Comparison of ENCODE assay signal across 22 cellular contexts in the genomic region with DNA sequence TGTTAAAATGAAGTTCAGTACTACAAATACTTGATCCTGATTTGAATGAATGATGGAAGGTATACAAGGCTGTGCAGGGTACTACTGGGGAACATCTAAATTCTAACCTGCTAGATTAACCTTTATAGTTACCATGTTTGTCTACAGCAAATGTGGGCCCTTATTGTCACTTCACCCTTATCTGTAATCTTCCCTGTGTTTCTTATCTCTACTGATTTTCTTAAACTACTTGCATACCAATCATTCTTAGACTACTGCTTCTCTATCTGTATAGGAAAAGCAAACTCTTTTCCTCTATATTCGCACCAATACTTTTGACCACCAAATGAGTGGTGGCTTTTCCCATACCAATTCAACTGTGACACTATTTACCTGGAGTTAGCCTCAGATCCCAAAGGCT.
DNase-seq lines count a peak whose midpoint lies in the region; ATAC-seq, FAIRE-seq and TF ChIP-seq lines count a peak whose summit lies in the region.
"Had no signal": no experiment of that assay in that cellular context is flagged by ENCODE, and none has a peak within 500 bp of the region (broad histone marks: within the 10 kb centered on the region; RNA-seq: fewer than 3 reads in every experiment).

No MANE protein-coding gene starts in this region.

- TF ChIP-seq EP300 in K562 (IDR thresholded peaks at IDR 0.05; ENCODE audit: low read length), result no peak

- no peak overlapping the region for H3K9ac ChIP-seq in K562 (ENCODE audit: insufficient read depth in 1 of 2, low read depth in 2 of 2, low read length in 2 of 2)
- H3K9ac ChIP-seq: BLaER1 treated with 17β-estradiol and CSF1 and Interleukin-3, amounts not matched to agents 10 nM and 100 nM had no signal

- intact Hi-C loops in Caco-2 (cut with micrococcal nuclease; ENCODE audit: unreplicated experiment), result loop anchor here (1.0 to 5.0 kb wide), 4 partner anchors 15 to 637 kb away; no protein-coding TSS in a partner anchor
- intact Hi-C loops in K562 (cut with micrococcal nuclease), result no loop called here
- intact Hi-C loops in CD4-positive, alpha-beta T cell (cut with DNase I, micrococcal nuclease), result no loop called here
- intact Hi-C loops in lower leg skin (cut with DNase I; ENCODE audit: low total_unique reads), result no loop called here

- H3K9me1 ChIP-seq in K562 (ENCODE audit: control insufficient read depth, insufficient read depth, low read length), result no peaks in the 10 kb centered on the region

- FAIRE-seq in K562 (lab: Jason Lieb, UNC), result peak; percentile 32
- FAIRE-seq: A549, D721Med, G401.6, GM12891 had no signal

- peaks cover 15% of the 10 kb centered on the region for H3K4me1 Mint-ChIP-seq in Caco-2 (ENCODE audit: low read depth, unreplicated experiment)
- H3K4me1 Mint-ChIP-seq in nephron progenitor cell, result no peaks in the 10 kb centered on the region
- H3K4me1 Mint-ChIP-seq in CD4-positive, alpha-beta T cell (ENCODE audit: low read depth), result no peaks in the 10 kb centered on the region
- H3K4me1 Mint-ChIP-seq: B cell; CD4-positive, alpha-beta memory T cell; CD8-positive, alpha-beta memory T cell had no signal

- peaks cover 2% of the 10 kb centered on the region; the same call in 1 of the 2 replicates for H3K9me3 ChIP-seq in Caco-2
- H3K9me3 ChIP-seq in K562 (replicated peaks; ENCODE audit: control insufficient read depth, insufficient read depth, low read depth, low read length), result no peaks in the 10 kb centered on the region
- no peaks in the 10 kb centered on the region for H3K9me3 ChIP-seq in hepatocyte (ENCODE audit: low read depth)
- no peaks in the 10 kb centered on the region for H3K9me3 ChIP-seq in CD4-positive, alpha-beta T cell (ENCODE audit: control insufficient read depth, low read length)
- H3K9me3 ChIP-seq: A549 had no signal

- H3K4me2 ChIP-seq in K562 (ENCODE audit: insufficient read depth, low read length), result no peak overlapping the region
- peak overlapping the region; percentile 38 for H3K4me2 ChIP-seq in hepatocyte
- H3K4me2 ChIP-seq: A549; BLaER1 treated with 17β-estradiol and CSF1 and Interleukin-3, amounts not matched to agents 10 nM and 100 nM had no signal

- no peaks in the 10 kb centered on the region for H3K79me2 ChIP-seq in K562 (ENCODE audit: control insufficient read depth, insufficient read depth, low read length)
- no peaks in the 10 kb centered on the region for H3K79me2 ChIP-seq in hepatocyte

- 0% methylated on average over 1 of the region's 1 CpG for WGBS in K562 (ENCODE audit: insufficient coverage, low coverage, missing lambda C conversion rate)
- 35% methylated on average over 1 of the region's 1 CpG for WGBS in hepatocyte (ENCODE audit: low lambda C conversion rate, missing lambda C conversion rate)
- WGBS in lower leg skin, 2 donors, result 93 to 97% methylated on average over 1 of the region's 1 CpG

- TF ChIP-seq POLR2A in K562 (conservative IDR thresholded peaks at IDR 0.05), result no peak
- TF ChIP-seq POLR2A in lower leg skin (IDR thresholded peaks at IDR 0.05), result no peak

- peak in 1 of 2 experiments; percentile 21 for DNase-seq in Caco-2
- DNase-seq in K562 (ENCODE audit: extremely low read depth in 1 of 4, low spot score in 3 of 4), result no peak
- no peak for DNase-seq in hepatocyte (ENCODE audit: low spot score)
- DNase-seq in nephron progenitor cell, result no peak
- DNase-seq in CD4-positive, alpha-beta T cell, result no peak
- DNase-seq in GM19238 (ENCODE audit: insufficient read length, low spot score), result no peak
- DNase-seq in lower leg skin (ENCODE audit: low spot score in 2 of 2), result no peak
- DNase-seq: AML-193; Calu3; CD4-positive, alpha-beta memory T cell; CD8-positive, alpha-beta memory T cell; COR-L47; DMS79 treated with DMSO at 0.1 percent for 48 hours; GF-D8 had no signal

- no peak for TF ChIP-seq CTCF in Caco-2 (IDR thresholded peaks at IDR 0.05; ENCODE audit: insufficient read depth in 1 of 2, low read depth in 1 of 2, low read length in 1 of 2, severe bottlenecking in 1 of 2, unreplicated experiment in 1 of 2)
- TF ChIP-seq CTCF in K562 (IDR thresholded peaks at IDR 0.05 in 2 of 3, conservative IDR thresholded peaks at IDR 0.05 in 1 of 3; ENCODE audit: insufficient read depth in 2 of 3, low read depth in 1 of 3, low read length in 3 of 3), result no peak
- TF ChIP-seq CTCF in hepatocyte (IDR thresholded peaks at IDR 0.05; ENCODE audit: poor library complexity), result no peak
- no peak for TF ChIP-seq CTCF in nephron progenitor cell (IDR thresholded peaks at IDR 0.05)
- TF ChIP-seq CTCF in CD4-positive, alpha-beta T cell (IDR thresholded peaks at IDR 0.05), result no peak
- TF ChIP-seq CTCF in lower leg skin (IDR thresholded peaks at IDR 0.05), result no peak

- BruUV-seq in Caco-2 (replicated peaks; lab: Mats Ljungman, UMichigan) (no TSS peak), K562 (replicated peaks; lab: Mats Ljungman, UMichigan) (no TSS peak)

- H3K27me3 ChIP-seq in Caco-2 (replicated peaks; ENCODE audit: control insufficient read depth, insufficient read depth, low read length) (no peaks in the 10 kb centered on the region), K562 (ENCODE audit: control insufficient read depth in 2 of 2, insufficient read depth in 2 of 2, low read length in 2 of 2) (no peaks in the 10 kb centered on the region), hepatocyte (no peaks in the 10 kb centered on the region)
- H3K27me3 ChIP-seq in CD4-positive, alpha-beta T cell (ENCODE audit: control insufficient read depth, insufficient read depth, low read length), result no peaks in the 10 kb centered on the region
- H3K27me3 ChIP-seq: BLaER1 treated with 17β-estradiol and CSF1 and Interleukin-3, amounts not matched to agents 10 nM and 100 nM had no signal

- in situ Hi-C loops in K562 (cut with MboI), result no loop called here

- H2AFZ ChIP-seq in K562 (ENCODE audit: low read depth, low read length) (no peak overlapping the region), hepatocyte (no peak overlapping the region)

- H3K27ac Mint-ChIP-seq in Caco-2 (ENCODE audit: unreplicated experiment), result peak overlapping the region; percentile 51
- peak overlapping the region; percentile 73 for H3K27ac Mint-ChIP-seq in nephron progenitor cell
- no peak overlapping the region for H3K27ac Mint-ChIP-seq in CD4-positive, alpha-beta T cell
- H3K27ac Mint-ChIP-seq: B cell; CD4-positive, alpha-beta memory T cell had no signal

- H4K20me1 ChIP-seq in K562 (replicated peaks; ENCODE audit: control insufficient read depth, insufficient read depth, low read length), result no peaks in the 10 kb centered on the region
- no peaks in the 10 kb centered on the region for H4K20me1 ChIP-seq in hepatocyte (ENCODE audit: insufficient read depth, poor library complexity, severe bottlenecking)
- H4K20me1 ChIP-seq: BLaER1 treated with 17β-estradiol and CSF1 and Interleukin-3, amounts not matched to agents 10 nM and 100 nM had no signal

- H3K36me3 Mint-ChIP-seq in Caco-2 (ENCODE audit: insufficient read depth, unreplicated experiment) (peaks cover 5% of the 10 kb centered on the region), nephron progenitor cell (ENCODE audit: low read depth) (no peaks in the 10 kb centered on the region)
- no peaks in the 10 kb centered on the region for H3K36me3 Mint-ChIP-seq in CD4-positive, alpha-beta T cell (ENCODE audit: low read depth)
- H3K36me3 Mint-ChIP-seq: CD4-positive, alpha-beta memory T cell had no signal

- ATAC-seq in K562, result no peak
- ATAC-seq in CD4-positive, alpha-beta T cell (ENCODE audit: poor library complexity), result no peak
- ATAC-seq: A549 had no signal

- CTCF ChIA-PET in Caco-2 (lab: Charles Lee), result no interaction called here
- CTCF ChIA-PET in K562 (lab: Yijun Ruan, JAX; ENCODE audit: low intra/inter-chr PET ratio), result no interaction called here
- CTCF ChIA-PET in CD4-positive, alpha-beta T cell (lab: Charles Lee), result no interaction called here

- TF ChIP-seq RAD21 in K562 (CRISPR knock-in tag; conservative IDR thresholded peaks at IDR 0.05 in 1 of 2, IDR thresholded peaks at IDR 0.05 in 1 of 2), result no peak

- H3K36me3 ChIP-seq in Caco-2 (ENCODE audit: control insufficient read depth, insufficient read depth, low read length), result no peaks in the 10 kb centered on the region
- H3K36me3 ChIP-seq in K562 (ENCODE audit: control insufficient read depth, insufficient read depth, low read length), result no peaks in the 10 kb centered on the region
- no peaks in the 10 kb centered on the region for H3K36me3 ChIP-seq in hepatocyte (replicated peaks; ENCODE audit: insufficient read depth, low read depth)
- H3K36me3 ChIP-seq: BLaER1 treated with 17β-estradiol and CSF1 and Interleukin-3, amounts not matched to agents 10 nM and 100 nM had no signal

- no peaks in the 10 kb centered on the region for H3K27me3 Mint-ChIP-seq in Caco-2 (ENCODE audit: insufficient read depth, unreplicated experiment)
- H3K27me3 Mint-ChIP-seq in nephron progenitor cell (ENCODE audit: low read depth, poor library complexity), result no peaks in the 10 kb centered on the region
- no peaks in the 10 kb centered on the region for H3K27me3 Mint-ChIP-seq in CD4-positive, alpha-beta T cell

- H3K4me3 ChIP-seq in Caco-2 (ENCODE audit: low read depth, low read length), result no peak overlapping the region
- no peak overlapping the region for H3K4me3 ChIP-seq in K562
- no peak overlapping the region for H3K4me3 ChIP-seq in hepatocyte
- H3K4me3 ChIP-seq in lower leg skin (ENCODE audit: low read depth, poor library complexity, severe bottlenecking), result no peak overlapping the region
- H3K4me3 ChIP-seq: A549; BLaER1 treated with 17β-estradiol and CSF1 and Interleukin-3, amounts not matched to agents 10 nM and 100 nM had no signal

- no peaks in the 10 kb centered on the region for H3K9me2 ChIP-seq in hepatocyte (replicated peaks; ENCODE audit: insufficient read depth)

- POLR2A ChIA-PET in Caco-2 (lab: Charles Lee), result no interaction called here
- POLR2A ChIA-PET in K562 (lab: Yijun Ruan, JAX), result no interaction called here
- POLR2A ChIA-PET in CD4-positive, alpha-beta T cell (lab: Charles Lee), result no interaction called here

- H3K4me1 ChIP-seq in Caco-2, result peaks cover 21% of the 10 kb centered on the region
- H3K4me1 ChIP-seq in K562 (replicated peaks in 1 of 2; ENCODE audit: control insufficient read depth in 2 of 2, insufficient read depth in 2 of 2, low read length in 2 of 2), result no peaks in the 10 kb centered on the region
- H3K4me1 ChIP-seq in hepatocyte (ENCODE audit: insufficient read depth), result peaks cover 24% of the 10 kb centered on the region
- H3K4me1 ChIP-seq: A549; BLaER1 treated with 17β-estradiol and CSF1 and Interleukin-3, amounts not matched to agents 10 nM and 100 nM had no signal

- H3K9me3 Mint-ChIP-seq in Caco-2 (ENCODE audit: unreplicated experiment), result peaks cover 23% of the 10 kb centered on the region
- no peaks in the 10 kb centered on the region for H3K9me3 Mint-ChIP-seq in nephron progenitor cell
- no peaks in the 10 kb centered on the region for H3K9me3 Mint-ChIP-seq in CD4-positive, alpha-beta T cell

- H3K4me3 Mint-ChIP-seq in Caco-2 (ENCODE audit: unreplicated experiment), result peak overlapping the region; percentile 10
- H3K4me3 Mint-ChIP-seq in nephron progenitor cell, result no peak overlapping the region
- no peak overlapping the region for H3K4me3 Mint-ChIP-seq in CD4-positive, alpha-beta T cell
- H3K4me3 Mint-ChIP-seq: B cell; CD4-positive, alpha-beta memory T cell; CD8-positive, alpha-beta memory T cell had no signal

- no peak overlapping the region for H3K27ac ChIP-seq in K562 (ENCODE audit: extremely low read depth, low read depth, low read length)
- H3K27ac ChIP-seq in hepatocyte, result peak overlapping the region; percentile 59
- no peak overlapping the region for H3K27ac ChIP-seq in CD4-positive, alpha-beta T cell (ENCODE audit: low read depth, low read length)
- H3K27ac ChIP-seq: 22Rv1; A549; BLaER1 treated with 17β-estradiol and CSF1 and Interleukin-3, amounts not matched to agents 10 nM and 100 nM; C4-2B had no signal
